Comparison of ENCODE assay signal across 1 cellular context in the genomic region with DNA sequence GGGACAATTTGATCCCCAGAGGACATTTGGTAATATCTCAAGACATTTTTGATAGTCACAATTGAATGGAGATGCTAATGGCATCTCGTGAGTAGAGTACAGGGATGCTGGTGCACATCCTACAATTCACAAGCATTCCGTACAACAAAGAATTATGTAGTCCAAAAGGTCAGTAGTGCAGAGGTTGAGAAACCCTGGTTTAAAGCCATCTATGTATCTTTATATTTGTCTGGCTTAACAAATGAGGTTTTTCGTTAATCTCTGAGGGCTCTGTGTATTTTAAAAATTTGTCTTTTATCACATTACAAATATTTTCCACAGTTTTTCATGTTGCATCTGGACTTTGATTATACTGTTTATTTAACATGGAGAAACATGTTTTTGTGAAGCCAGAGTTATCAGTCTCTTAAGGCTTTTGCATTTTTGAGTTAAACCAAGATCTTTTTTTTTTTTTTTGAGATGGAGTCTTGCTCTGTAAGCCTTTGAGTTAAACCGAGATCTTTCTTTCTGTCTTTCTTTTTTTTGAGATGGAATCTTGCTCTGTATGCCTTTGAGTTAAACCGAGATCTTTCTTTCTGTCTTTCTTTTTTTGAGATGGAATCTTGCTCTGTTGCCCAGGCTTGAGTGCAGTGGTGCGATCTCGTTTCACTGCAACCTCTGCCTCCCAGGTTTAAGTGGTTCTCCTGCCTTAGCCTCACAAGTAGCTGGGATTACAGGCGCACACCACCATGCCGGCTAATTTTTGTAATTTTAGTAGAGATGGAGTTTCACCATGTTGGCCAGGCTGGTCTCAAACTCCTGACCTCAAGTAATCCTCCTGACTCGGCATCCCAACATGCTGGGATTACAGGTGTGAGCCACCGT.
TF ChIP-seq lines count a peak whose summit lies in the region.

No MANE protein-coding gene starts in this region.

TF ChIP-seq in HepG2, 621 proteins besides CTCF, POLR2A, EP300 and RAD21 (continued from another document):
- no peak for TF ChIP-seq ZBTB34 (CRISPR knock-in tag; IDR thresholded peaks at IDR 0.05)
